ENCODE assay signal across 23 cellular contexts in genomic region chr5:95605786-95606185, GRCh38. TPM values are rescaled to one million over a fixed set of nuclear protein-coding genes. Genes with fewer than 3 reads are reported as not detected.
DNase-seq lines count a peak whose midpoint lies in the region; ATAC-seq and TF ChIP-seq lines count a peak whose summit lies in the region.
"Had no signal": no experiment of that assay in that cellular context is flagged by ENCODE, and none has a peak within 500 bp of the region (broad histone marks: within the 10 kb centered on the region; RNA-seq: fewer than 3 reads in every experiment).

No MANE protein-coding gene starts in this region.

- H3K36me3 ChIP-seq in PC-3 (ENCODE audit: low read depth, low read length) (no peaks in the 10 kb centered on the region), breast epithelium (peaks cover 7% of the 10 kb centered on the region), endodermal cell (ENCODE audit: control insufficient read depth, insufficient read depth, low read length) (no peaks in the 10 kb centered on the region)

- no peak overlapping the region for H3K4me3 ChIP-seq in PC-3 (ENCODE audit: low read length)
- H3K4me3 ChIP-seq in breast epithelium, result no peak overlapping the region
- no peak overlapping the region for H3K4me3 ChIP-seq in endodermal cell (ENCODE audit: low read length)
- H3K4me3 ChIP-seq: A549; BLaER1 treated with 17β-estradiol and CSF1 and Interleukin-3, amounts not matched to agents 10 nM and 100 nM; GM23338 had no signal

- peak; percentile 55 for DNase-seq in PC-3
- peak; percentile 62 for DNase-seq in posterior vena cava (ENCODE audit: low spot score)
- no peak for DNase-seq in breast epithelium (ENCODE audit: low spot score in 2 of 2)
- DNase-seq in endodermal cell, result no peak
- no peak for DNase-seq in dermis blood vessel endothelial cell
- DNase-seq: 8988T; ACHN; AML-193; BE2C; CD4-positive, alpha-beta T cell; CD8-positive, alpha-beta memory T cell; DMS53; DMS79 treated with DMSO at 0.1 percent for 48 hours; GF-D8; H9 had no signal

- no peaks in the 10 kb centered on the region for H3K27me3 ChIP-seq in PC-3 (ENCODE audit: low read length)
- H3K27me3 ChIP-seq in breast epithelium, result no peaks in the 10 kb centered on the region
- no peaks in the 10 kb centered on the region for H3K27me3 ChIP-seq in endodermal cell (ENCODE audit: control insufficient read depth, insufficient read depth, low read length, poor library complexity, severe bottlenecking)
- H3K27me3 ChIP-seq: BE2C; BLaER1 treated with 17β-estradiol and CSF1 and Interleukin-3, amounts not matched to agents 10 nM and 100 nM had no signal

- H3K9me3 ChIP-seq in PC-3 (ENCODE audit: low read length) (no peaks in the 10 kb centered on the region), breast epithelium (no peaks in the 10 kb centered on the region), endodermal cell (ENCODE audit: control insufficient read depth, low read length) (no peaks in the 10 kb centered on the region)
- H3K9me3 ChIP-seq: A549; BE2C; BLaER1 treated with 17β-estradiol and CSF1 and Interleukin-3, amounts not matched to agents 10 nM and 100 nM had no signal

- H3K36me3 Mint-ChIP-seq in endodermal cell (ENCODE audit: low read depth), result peaks cover 4% of the 10 kb centered on the region

- POLR2A ChIA-PET in PC-3 (lab: Charles Lee; ENCODE audit: unreplicated experiment), result no interaction called here

- TF ChIP-seq CTCF in PC-3 (conservative IDR thresholded peaks at IDR 0.05; ENCODE audit: low read depth, low read length) (no peak), breast epithelium (IDR thresholded peaks at IDR 0.05) (no peak), endodermal cell (conservative IDR thresholded peaks at IDR 0.05) (no peak)

- H2AFZ ChIP-seq in PC-3 (ENCODE audit: low read length), result no peak overlapping the region
- H2AFZ ChIP-seq: GM23338 had no signal

- BruUV-seq in PC-3 (replicated peaks; lab: Mats Ljungman, UMichigan), result no TSS peak

- H3K9me2 ChIP-seq in PC-3 (replicated peaks; ENCODE audit: low read length), result no peaks in the 10 kb centered on the region

- no peak overlapping the region for H3K27ac Mint-ChIP-seq in endodermal cell
- H3K27ac Mint-ChIP-seq: CD14-positive monocyte; CD4-positive, alpha-beta T cell; GM23338; H9 had no signal

- H3K4me1 Mint-ChIP-seq in endodermal cell, result peaks cover 7% of the 10 kb centered on the region
- H3K4me1 Mint-ChIP-seq: CD14-positive monocyte; CD8-positive, alpha-beta memory T cell; GM23338; H9 had no signal

- H4K20me1 ChIP-seq in PC-3 (ENCODE audit: low read length), result no peaks in the 10 kb centered on the region
- H4K20me1 ChIP-seq: BLaER1 treated with 17β-estradiol and CSF1 and Interleukin-3, amounts not matched to agents 10 nM and 100 nM had no signal

- H3K4me1 ChIP-seq in PC-3 (ENCODE audit: insufficient read depth, low read length) (peaks cover 16% of the 10 kb centered on the region), breast epithelium (no peaks in the 10 kb centered on the region), endodermal cell (ENCODE audit: control insufficient read depth, insufficient read depth, low read length) (no peaks in the 10 kb centered on the region)
- H3K4me1 ChIP-seq: A549; BE2C; BLaER1 treated with 17β-estradiol and CSF1 and Interleukin-3, amounts not matched to agents 10 nM and 100 nM had no signal

- intact Hi-C loops in PC-3 (cut with micrococcal nuclease), result no loop called here
- intact Hi-C loops in posterior vena cava (cut with DNase I), result no loop called here
- intact Hi-C loops in breast epithelium (cut with DNase I; ENCODE audit: low total_unique reads), result no loop called here

- no peak overlapping the region for H3K4me3 Mint-ChIP-seq in endodermal cell
- H3K4me3 Mint-ChIP-seq: CD14-positive monocyte; CD4-positive, alpha-beta T cell; CD8-positive, alpha-beta memory T cell; GM23338; H9 had no signal

- no peak overlapping the region for H3K27ac ChIP-seq in PC-3 (ENCODE audit: low read length)
- no peak overlapping the region for H3K27ac ChIP-seq in breast epithelium
- no peak overlapping the region for H3K27ac ChIP-seq in endodermal cell (ENCODE audit: low read depth, low read length)
- H3K27ac ChIP-seq: A549; BLaER1 treated with 17β-estradiol and CSF1 and Interleukin-3, amounts not matched to agents 10 nM and 100 nM had no signal

- TF ChIP-seq POLR2A in breast epithelium (IDR thresholded peaks at IDR 0.05), result no peak

- no peaks in the 10 kb centered on the region for H3K9me3 Mint-ChIP-seq in endodermal cell
- H3K9me3 Mint-ChIP-seq: CD4-positive, alpha-beta T cell; CD8-positive, alpha-beta memory T cell; GM23338; H9 had no signal

- H3K9ac ChIP-seq in PC-3 (ENCODE audit: low read length), result no peak overlapping the region
- no peak overlapping the region for H3K9ac ChIP-seq in endodermal cell (ENCODE audit: extremely low read depth, low read length, poor library complexity, severe bottlenecking)
- H3K9ac ChIP-seq: BLaER1 treated with 17β-estradiol and CSF1 and Interleukin-3, amounts not matched to agents 10 nM and 100 nM had no signal

- peak overlapping the region; percentile 4; the same call in 1 of the 2 replicates for H3K4me2 ChIP-seq in PC-3 (ENCODE audit: low read length)
- H3K4me2 ChIP-seq: A549; BLaER1 treated with 17β-estradiol and CSF1 and Interleukin-3, amounts not matched to agents 10 nM and 100 nM; GM23338 had no signal

- H3K79me2 ChIP-seq in PC-3 (ENCODE audit: low read length), result no peaks in the 10 kb centered on the region

- H3F3A ChIP-seq in PC-3 (ENCODE audit: low read length, unreplicated experiment), result no peaks in the 10 kb centered on the region

- no peaks in the 10 kb centered on the region for H3K27me3 Mint-ChIP-seq in endodermal cell (ENCODE audit: insufficient read depth)
- H3K27me3 Mint-ChIP-seq: CD4-positive, alpha-beta T cell had no signal

- ATAC-seq in PC-3 (peak; percentile 98), esophagus mucosa (peak; percentile 44)
- ATAC-seq: A549, GM23338, HCT116 had no signal

- 86 to 96% methylated on average over 1 to 5 of the region's 5 CpGs for WGBS in endodermal cell (ENCODE audit: insufficient coverage in 1 of 2, insufficient read length in 1 of 2), 2 experiments

- CTCF ChIA-PET in PC-3 (lab: Charles Lee), result no interaction called here

RNA-seq across cellular contexts. Expression of gene GPR150, which starts 14.1 kb away (rescaled TPM):
- 0.35 TPM in 1 of 2 replicates, not detected in the other for total RNA-seq in PC-3 (2014; rRNA removed)
- not detected for total RNA-seq in esophagus mucosa
- under 1 TPM; 0.10 to 0.23 TPM for total RNA-seq in posterior vena cava
- 1 to 10 TPM in 1 of 3 donors, under 1 TPM in 1, not detected in 1; 0.33 to 1.4 TPM for total RNA-seq in breast epithelium
- under 1 TPM; 0.13 to 0.22 TPM for total RNA-seq in endodermal cell
- not detected for polyA plus RNA-seq in endodermal cell (2013, experiment 1 of 2)
- 0.12 TPM for polyA plus RNA-seq in endodermal cell (2013, experiment 2 of 2)
- 0.05 and 0.17 TPM in 2 replicates for total RNA-seq in dermis blood vessel endothelial cell
- total RNA-seq: G401, H4, H9 had no signal
- polyA plus RNA-seq: CD14-positive monocyte had no signal

RNA-seq across cellular contexts. Expression of gene RFESD, which starts 40.8 kb away (rescaled TPM):
- 0.36 and 2.4 TPM in 2 replicates for total RNA-seq in PC-3 (2014; rRNA removed)
- 1.5 TPM for total RNA-seq in esophagus mucosa
- total RNA-seq in posterior vena cava, result 1 to 10 TPM; 1.1 to 2.0 TPM
- total RNA-seq in breast epithelium, result 1 to 10 TPM; 1.6 to 4.3 (median 3.4) TPM
- total RNA-seq in endodermal cell, result 10 to 100 TPM in 1 of 2 donors, 1 to 10 TPM in 1; 7.1 to 13.7 TPM
- 4.4 TPM for polyA plus RNA-seq in endodermal cell (2013, experiment 1 of 2)
- polyA plus RNA-seq in endodermal cell (2013, experiment 2 of 2), result 3.1 TPM
- 0.34 and 0.70 TPM in 2 replicates for total RNA-seq in dermis blood vessel endothelial cell

RNA-seq across cellular contexts. Expression of gene ARSK, which starts 50.9 kb away (rescaled TPM):
- total RNA-seq in PC-3 (2014; rRNA removed) (10.5 and 12.6 TPM in 2 replicates), esophagus mucosa (2.2 TPM), posterior vena cava (1 to 10 TPM; 4.1 to 4.6 TPM), breast epithelium (10 to 100 TPM in 2 of 3 donors, 1 to 10 TPM in 1; 9.5 to 11.4 (median 10.1) TPM), endodermal cell (10 to 100 TPM; 11.7 to 13.5 TPM), dermis blood vessel endothelial cell (2.7 TPM in 2 replicates)
- polyA plus RNA-seq in endodermal cell (2013, experiment 1 of 2), result 10.9 TPM
- 11.0 TPM for polyA plus RNA-seq in endodermal cell (2013, experiment 2 of 2)

RNA-seq across cellular contexts. Expression of gene SKIC3, which starts 51.0 kb away (rescaled TPM):
- total RNA-seq in PC-3 (2014; rRNA removed), result 27.8 and 37.6 TPM in 2 replicates
- total RNA-seq in esophagus mucosa, result 43.2 TPM
- total RNA-seq in posterior vena cava, result 10 to 100 TPM; 78.4 to 86.8 TPM
- 100 to 1,000 TPM in 2 of 3 donors, 10 to 100 TPM in 1; 78.6 to 119 (median 104) TPM for total RNA-seq in breast epithelium
- 10 to 100 TPM; 83.2 to 89.3 TPM for total RNA-seq in endodermal cell
- polyA plus RNA-seq in endodermal cell (2013, experiment 1 of 2), result 64.0 TPM
- 62.4 TPM for polyA plus RNA-seq in endodermal cell (2013, experiment 2 of 2)
- total RNA-seq in dermis blood vessel endothelial cell, result 117 and 119 TPM in 2 replicates

Comparison
In these comparisons a context has a peak if more than half of its experiments do, and no peak if none do; other contexts are left out.
1. DNase-seq: peak in PC-3 (single experiment) and posterior vena cava (single experiment); none in breast epithelium (0 of 2), endodermal cell (single experiment) and dermis blood vessel endothelial cell (single experiment).